19 cellular contexts compared by ENCODE assay signal in genomic region chr3:75380276-75380771, GRCh38.
A peak's percentile ranks its signal among the peaks of the same experiment; 100 is the strongest.
DNase-seq lines count a peak whose midpoint lies in the region; ATAC-seq, FAIRE-seq and TF ChIP-seq lines count a peak whose summit lies in the region.
"Had no signal": no experiment of that assay in that cellular context is flagged by ENCODE, and none has a peak within 500 bp of the region (broad histone marks: within the 10 kb centered on the region; RNA-seq: fewer than 3 reads in every experiment).

No MANE protein-coding gene starts in this region.

- CTCF ChIA-PET in HepG2 (lab: Yijun Ruan, JAX; ENCODE audit: low intra/inter-chr PET ratio, low total read pairs) (no interaction called here), GM12878 (lab: Yijun Ruan, JAX) (no interaction called here)

- intact Hi-C loops in HepG2 (cut with micrococcal nuclease; ENCODE audit: unreplicated experiment) (no loop called here), right lobe of liver (cut with DNase I) (no loop called here), GM12878 (cut with micrococcal nuclease; ENCODE audit: unreplicated experiment) (no loop called here)

- H2BK5ac ChIP-seq in mesenchymal stem cell (ENCODE audit: low read depth, low read length, poor library complexity, severe bottlenecking) = no peak overlapping the region

- H3K18ac ChIP-seq in mesenchymal stem cell (ENCODE audit: low read depth in 1 of 2, low read length in 2 of 2) = no peak overlapping the region

- H2BK12ac ChIP-seq in mesenchymal stem cell (ENCODE audit: low read length in 2 of 2) = no peak overlapping the region

- H3K79me2 ChIP-seq in HepG2 (ENCODE audit: insufficient read depth, low read length) = no peaks in the 10 kb centered on the region
- no peaks in the 10 kb centered on the region for H3K79me2 ChIP-seq in GM12878 (ENCODE audit: control insufficient read depth, insufficient read depth, low read length)

- H3K23ac ChIP-seq in mesenchymal stem cell (ENCODE audit: low read length in 2 of 2) = no peak overlapping the region

- TF ChIP-seq RAD21 in HepG2 (CRISPR knock-in tag; IDR thresholded peaks at IDR 0.05) (no peak), GM12878 (IDR thresholded peaks at IDR 0.05; ENCODE audit: insufficient read depth, low read depth, low read length) (no peak)

- no peaks in the 10 kb centered on the region for H3K36me3 Mint-ChIP-seq in osteocyte (ENCODE audit: unreplicated experiment)
- H3K36me3 Mint-ChIP-seq: CD8-positive, alpha-beta T cell had no signal

- RAD21 ChIA-PET in GM12878 (lab: Charles Lee; ENCODE audit: unreplicated experiment) = no interaction called here

- H3K4me1 ChIP-seq in HepG2 (ENCODE audit: insufficient read depth, low read length) (no peaks in the 10 kb centered on the region), right lobe of liver (no peaks in the 10 kb centered on the region), GM12878 (ENCODE audit: control insufficient read depth, insufficient read depth, low read length) (no peaks in the 10 kb centered on the region), mesenchymal stem cell (ENCODE audit: control insufficient read depth, insufficient read depth, low read depth, low read length) (peaks cover 2% of the 10 kb centered on the region)
- H3K4me1 ChIP-seq: HAP-1 had no signal

- H3K79me1 ChIP-seq in mesenchymal stem cell (replicated peaks; ENCODE audit: low read length, poor library complexity, severe bottlenecking) = no peaks in the 10 kb centered on the region

- H3K4me2 ChIP-seq in HepG2 (ENCODE audit: low read depth, low read length) (no peak overlapping the region), GM12878 (ENCODE audit: control insufficient read depth, insufficient read depth) (no peak overlapping the region), mesenchymal stem cell (ENCODE audit: low read length, poor library complexity, severe bottlenecking) (no peak overlapping the region)

- TF ChIP-seq POLR2A in HepG2 (IDR thresholded peaks at IDR 0.05; ENCODE audit: insufficient read depth in 1 of 2, low read depth in 2 of 2, low read length in 2 of 2) (no peak), right lobe of liver (IDR thresholded peaks at IDR 0.05) (no peak), GM12878 (IDR thresholded peaks at IDR 0.05; ENCODE audit: low read depth, low read length) (no peak)

- TF ChIP-seq EP300 in HepG2 (IDR thresholded peaks at IDR 0.05; ENCODE audit: low read depth in 2 of 2, low read length in 2 of 2) = no peak
- TF ChIP-seq EP300 in HepG2 (CRISPR knock-in tag; IDR thresholded peaks at IDR 0.05; ENCODE audit: borderline replicate concordance) = no peak
- no peak for TF ChIP-seq EP300 in GM12878 (IDR thresholded peaks at IDR 0.05; ENCODE audit: borderline replicate concordance in 1 of 2, control insufficient read depth in 1 of 2, low read depth in 2 of 2, low read length in 2 of 2)

- H3K4me1 Mint-ChIP-seq in osteocyte (ENCODE audit: unreplicated experiment) = peaks cover 12% of the 10 kb centered on the region
- H3K4me1 Mint-ChIP-seq: B cell had no signal

- H3K9me3 Mint-ChIP-seq in osteocyte (ENCODE audit: unreplicated experiment) = peaks cover 5% of the 10 kb centered on the region
- H3K9me3 Mint-ChIP-seq: CD8-positive, alpha-beta T cell had no signal

- H3K9ac ChIP-seq in HepG2 (ENCODE audit: insufficient read depth, low read depth, low read length) = no peak overlapping the region
- no peak overlapping the region for H3K9ac ChIP-seq in GM12878 (ENCODE audit: control insufficient read depth, insufficient read depth, low read length)
- H3K9ac ChIP-seq in mesenchymal stem cell (ENCODE audit: low read length) = no peak overlapping the region
- H3K9ac ChIP-seq: BLaER1 treated with 17β-estradiol and CSF1 and Interleukin-3, amounts not matched to agents 10 nM and 100 nM had no signal

- no peak overlapping the region for H3K14ac ChIP-seq in mesenchymal stem cell (ENCODE audit: low read length in 2 of 2)

- no peak overlapping the region for H3K27ac Mint-ChIP-seq in osteocyte (ENCODE audit: unreplicated experiment)
- H3K27ac Mint-ChIP-seq: B cell; CD8-positive, alpha-beta T cell had no signal

- H2AFZ ChIP-seq in HepG2 (ENCODE audit: low read length) (no peak overlapping the region), GM12878 (ENCODE audit: control insufficient read depth, low read depth, low read length) (no peak overlapping the region), mesenchymal stem cell (ENCODE audit: low read depth, low read length) (no peak overlapping the region)

- FAIRE-seq in HepG2 (lab: Jason Lieb, UNC) (no peak), GM12878 (lab: Jason Lieb, UNC) (no peak)
- FAIRE-seq: GM19239, K562 had no signal

- no TSS peak for BruUV-seq in HepG2 (replicated peaks; lab: Mats Ljungman, UMichigan)
- no TSS peak for BruUV-seq in GM12878 (replicated peaks; lab: Mats Ljungman, UMichigan)

- no peak overlapping the region for H4K8ac ChIP-seq in mesenchymal stem cell (ENCODE audit: low read length)

- no peak overlapping the region for H3K4me3 ChIP-seq in HepG2 (replicated peaks in 1 of 3; ENCODE audit: insufficient read depth in 1 of 3, low read depth in 2 of 3, low read length in 3 of 3)
- no peak overlapping the region for H3K4me3 ChIP-seq in right lobe of liver
- H3K4me3 ChIP-seq in GM12878 = no peak overlapping the region
- peak overlapping the region in 1 of 2 experiments; percentile 1 for H3K4me3 ChIP-seq in mesenchymal stem cell (ENCODE audit: insufficient read depth in 1 of 2, low read depth in 1 of 2, low read length in 2 of 2)
- H3K4me3 ChIP-seq: BLaER1 treated with 17β-estradiol and CSF1 and Interleukin-3, amounts not matched to agents 10 nM and 100 nM; HAP-1; K562 had no signal

- ATAC-seq in HepG2 = no peak
- ATAC-seq in right lobe of liver = no peak
- no peak for ATAC-seq in GM12878
- ATAC-seq in GM21381 (IDR thresholded peaks at IDR 0.05; ENCODE audit: unreplicated experiment) = no peak
- ATAC-seq: CD8-positive, alpha-beta T cell; K562 had no signal

- POLR2A ChIA-PET in HepG2 (lab: Yijun Ruan, JAX) = no interaction called here
- POLR2A ChIA-PET in GM12878 (lab: Charles Lee) = no interaction called here

- peak overlapping the region; percentile 3 for H4K91ac ChIP-seq in mesenchymal stem cell (ENCODE audit: low read length)

- H2BK15ac ChIP-seq in mesenchymal stem cell (ENCODE audit: low read depth, poor library complexity, severe bottlenecking) = no peak overlapping the region

- H3K27me3 ChIP-seq in HepG2 (ENCODE audit: control insufficient read depth in 1 of 2, insufficient read depth in 2 of 2, low read length in 2 of 2) = no peaks in the 10 kb centered on the region
- no peaks in the 10 kb centered on the region for H3K27me3 ChIP-seq in right lobe of liver
- no peaks in the 10 kb centered on the region for H3K27me3 ChIP-seq in GM12878 (replicated peaks in 1 of 2; ENCODE audit: control insufficient read depth in 2 of 2, insufficient read depth in 2 of 2, low read length in 1 of 2)
- peaks cover 0 to 35% of the 10 kb centered on the region in 2 experiments for H3K27me3 ChIP-seq in mesenchymal stem cell (ENCODE audit: control insufficient read depth in 1 of 2, insufficient read depth in 1 of 2, low read length in 2 of 2)
- H3K27me3 ChIP-seq: BLaER1 treated with 17β-estradiol and CSF1 and Interleukin-3, amounts not matched to agents 10 nM and 100 nM had no signal

- no peaks in the 10 kb centered on the region for H3K27me3 Mint-ChIP-seq in osteocyte (ENCODE audit: unreplicated experiment)
- H3K27me3 Mint-ChIP-seq: B cell had no signal

- no peak overlapping the region for H2AK5ac ChIP-seq in mesenchymal stem cell (ENCODE audit: low read length, severe bottlenecking)

- no peaks in the 10 kb centered on the region for H3K9me3 ChIP-seq in HepG2 (ENCODE audit: low read length)
- no peaks in the 10 kb centered on the region for H3K9me3 ChIP-seq in right lobe of liver
- H3K9me3 ChIP-seq in GM12878 (replicated peaks; ENCODE audit: control insufficient read depth, insufficient read depth, low read length) = no peaks in the 10 kb centered on the region
- no peaks in the 10 kb centered on the region for H3K9me3 ChIP-seq in mesenchymal stem cell (ENCODE audit: control insufficient read depth, low read length)
- H3K9me3 ChIP-seq: BLaER1 treated with 17β-estradiol and CSF1 and Interleukin-3, amounts not matched to agents 10 nM and 100 nM; HAP-1 had no signal

- no peak overlapping the region for H2BK120ac ChIP-seq in mesenchymal stem cell (ENCODE audit: low read depth, low read length)

- no peaks in the 10 kb centered on the region for H3K36me3 ChIP-seq in HepG2 (replicated peaks in 1 of 2; ENCODE audit: control insufficient read depth in 1 of 2, insufficient read depth in 2 of 2, low read length in 2 of 2)
- H3K36me3 ChIP-seq in right lobe of liver = no peaks in the 10 kb centered on the region
- no peaks in the 10 kb centered on the region for H3K36me3 ChIP-seq in GM12878 (ENCODE audit: control insufficient read depth in 2 of 2, insufficient read depth in 2 of 2, low read length in 1 of 2)
- H3K36me3 ChIP-seq in mesenchymal stem cell (ENCODE audit: control insufficient read depth in 1 of 2, insufficient read depth in 2 of 2, low read depth in 1 of 2, low read length in 2 of 2) = no peaks in the 10 kb centered on the region
- H3K36me3 ChIP-seq: BLaER1 treated with 17β-estradiol and CSF1 and Interleukin-3, amounts not matched to agents 10 nM and 100 nM; HAP-1 had no signal

- no peak overlapping the region for H3K4me3 Mint-ChIP-seq in osteocyte (ENCODE audit: unreplicated experiment)
- H3K4me3 Mint-ChIP-seq: B cell; CD8-positive, alpha-beta T cell had no signal

- H3K27ac ChIP-seq in HepG2 (ENCODE audit: extremely low read length, insufficient read depth, low read length) (no peak overlapping the region), right lobe of liver (no peak overlapping the region), GM12878 (ENCODE audit: control insufficient read depth, insufficient read depth) (no peak overlapping the region), mesenchymal stem cell (ENCODE audit: low read length, poor library complexity, severe bottlenecking) (no peak overlapping the region)
- H3K27ac ChIP-seq: BLaER1 treated with 17β-estradiol and CSF1 and Interleukin-3, amounts not matched to agents 10 nM and 100 nM had no signal

- H3K4ac ChIP-seq in mesenchymal stem cell (ENCODE audit: low read depth in 1 of 2, low read length in 2 of 2) = no peak overlapping the region

- TF ChIP-seq CTCF in HepG2 (CRISPR knock-in tag; IDR thresholded peaks at IDR 0.05) (no peak), right lobe of liver (IDR thresholded peaks at IDR 0.05) (no peak), GM12878 (IDR thresholded peaks at IDR 0.05 in 2 of 3, conservative IDR thresholded peaks at IDR 0.05 in 1 of 3; ENCODE audit: control insufficient read depth in 2 of 3, extremely low read depth in 1 of 3, insufficient read depth in 1 of 3, low read depth in 3 of 3, low read length in 3 of 3) (no peak), osteocyte (IDR thresholded peaks at IDR 0.05) (no peak)

- DNase-seq in HepG2 (ENCODE audit: low spot score) = no peak
- no peak for DNase-seq in right lobe of liver
- DNase-seq in GM12878 (ENCODE audit: low read depth, low spot score) = no peak
- no peak for DNase-seq in mesenchymal stem cell
- DNase-seq in pons (ENCODE audit: low spot score) = no peak
- DNase-seq in osteocyte (ENCODE audit: extremely low spot score, unreplicated experiment) = no peak
- no peak for DNase-seq in RKO (ENCODE audit: low spot score)
- DNase-seq: 8988T; Calu3; CD8-positive, alpha-beta T cell; DMS79 treated with DMSO at 0.1 percent for 48 hours; GF-D8; GOT3 had no signal

- SMC1A ChIA-PET in GM12878 (lab: Charles Lee; ENCODE audit: uncharacterized antibody, unreplicated experiment) = no interaction called here

- in situ Hi-C loops in HepG2 (cut with HindIII; ENCODE audit: extremely low pct_ligation_motif_present, low pct_unique_long_range_greater_than_20kb) (no loop called here), GM12878 (cut with MboI) (no loop called here)

- H4K20me1 ChIP-seq in HepG2 (ENCODE audit: insufficient read depth, low read length) (no peaks in the 10 kb centered on the region), GM12878 (ENCODE audit: control insufficient read depth, insufficient read depth) (no peaks in the 10 kb centered on the region)
- H4K20me1 ChIP-seq: BLaER1 treated with 17β-estradiol and CSF1 and Interleukin-3, amounts not matched to agents 10 nM and 100 nM had no signal

- WGBS in HepG2 (ENCODE audit: low lambda C conversion rate) = 52% methylated on average over 12 of the region's 13 CpGs
- WGBS in right lobe of liver (ENCODE audit: insufficient coverage, low coverage, low lambda C conversion rate, missing lambda C conversion rate) = 68% methylated on average over 11 of the region's 13 CpGs
- 69% methylated on average over 13 of the region's 13 CpGs for WGBS in GM12878 (ENCODE audit: insufficient coverage, insufficient replicate concordance, low lambda C conversion rate, missing lambda C conversion rate)
- whole genome bisulfite sequencing in mesenchymal stem cell = 93% methylated on average over 12 of the region's 13 CpGs

Comparison
In these comparisons a context has a peak if more than half of its experiments do, and no peak if none do; other contexts are left out.
1. Of the 75 proteins assayed by ChIP-seq in both HepG2 and GM12878: peak only in HepG2: none; only in GM12878: BCL3; in both: none; in neither: 74.